In genomic region chr15:80234883-80235282, GRCh38 we compare ENCODE assay signal across 8 cellular contexts.
DNase-seq lines count a peak whose midpoint lies in the region; ATAC-seq lines count a peak whose summit lies in the region.

No MANE protein-coding gene starts in this region.

- no peaks in the 10 kb centered on the region for H3K9me3 Mint-ChIP-seq in T-helper 2 cell treated with Interferon-gamma antibody and Interleukin-4, amounts not matched to agents 5 μg/mL and 100 μg/mL, for 36 hours
- H3K9me3 Mint-ChIP-seq in stimulated activated naive CD8-positive, alpha-beta T cell treated with anti-CD3 and anti-CD28 coated beads, Interleukin-15, amount 100 ng/mL, for 72 hours: no peaks in the 10 kb centered on the region

- H3K36me3 Mint-ChIP-seq in T-helper 2 cell treated with Interferon-gamma antibody and Interleukin-4, amounts not matched to agents 5 μg/mL and 100 μg/mL, for 36 hours (ENCODE audit: low read depth): no peaks in the 10 kb centered on the region

- peak; percentile 64 for ATAC-seq in stimulated activated naive CD8-positive, alpha-beta T cell treated with anti-CD3 and anti-CD28 coated beads, Interleukin-15, amount 100 ng/mL, for 72 hours
- no peak for ATAC-seq in GM21381 (IDR thresholded peaks at IDR 0.05; ENCODE audit: unreplicated experiment)
- no peak for ATAC-seq in HG02763 (IDR thresholded peaks at IDR 0.05; ENCODE audit: unreplicated experiment)

- H3K27me3 Mint-ChIP-seq in T-helper 2 cell treated with Interferon-gamma antibody and Interleukin-4, amounts not matched to agents 5 μg/mL and 100 μg/mL, for 36 hours (ENCODE audit: low read depth): peaks cover 16% of the 10 kb centered on the region
- H3K27me3 Mint-ChIP-seq in stimulated activated naive CD8-positive, alpha-beta T cell treated with anti-CD3 and anti-CD28 coated beads, Interleukin-15, amount 100 ng/mL, for 72 hours: peaks cover 59% of the 10 kb centered on the region

- H3K4me1 Mint-ChIP-seq in T-helper 2 cell treated with Interferon-gamma antibody and Interleukin-4, amounts not matched to agents 5 μg/mL and 100 μg/mL, for 36 hours (ENCODE audit: low read depth): no peaks in the 10 kb centered on the region
- H3K4me1 Mint-ChIP-seq in stimulated activated naive CD8-positive, alpha-beta T cell treated with anti-CD3 and anti-CD28 coated beads, Interleukin-15, amount 100 ng/mL, for 72 hours: no peaks in the 10 kb centered on the region

- DNase-seq in T-helper 2 cell (peak in 3 of 5 experiments; percentile 15 to 38 (median 24)), NCI-H69 (lab: John Stamatoyannopoulos, UW) (peak; percentile 0), islet precursor cell (peak; percentile 79)
- DNase-seq in T-helper 2 cell treated with Interferon-gamma antibody and Interleukin-4, amounts not matched to agents 5 μg/mL and 100 μg/mL, for 36 hours (ENCODE audit: low spot score): no peak
- peak; percentile 7 for DNase-seq in activated effector memory CD4-positive, alpha-beta T cell treated with Interleukin-2 at 50 U/mL for 16 hours
- peak in 1 of 2 donors; percentile 37 for DNase-seq in stimulated activated naive CD8-positive, alpha-beta T cell treated with anti-CD3 and anti-CD28 coated beads, Interleukin-15, amount 100 ng/mL, for 72 hours

- no peak overlapping the region for H3K27ac Mint-ChIP-seq in T-helper 2 cell treated with Interferon-gamma antibody and Interleukin-4, amounts not matched to agents 5 μg/mL and 100 μg/mL, for 36 hours
- no peak overlapping the region for H3K27ac Mint-ChIP-seq in stimulated activated naive CD8-positive, alpha-beta T cell treated with anti-CD3 and anti-CD28 coated beads, Interleukin-15, amount 100 ng/mL, for 72 hours

- H3K4me3 Mint-ChIP-seq in T-helper 2 cell treated with Interferon-gamma antibody and Interleukin-4, amounts not matched to agents 5 μg/mL and 100 μg/mL, for 36 hours: no peak overlapping the region
- no peak overlapping the region for H3K4me3 Mint-ChIP-seq in stimulated activated naive CD8-positive, alpha-beta T cell treated with anti-CD3 and anti-CD28 coated beads, Interleukin-15, amount 100 ng/mL, for 72 hours
